Comparison of ENCODE assay signal across 1 cellular context in the genomic region with DNA sequence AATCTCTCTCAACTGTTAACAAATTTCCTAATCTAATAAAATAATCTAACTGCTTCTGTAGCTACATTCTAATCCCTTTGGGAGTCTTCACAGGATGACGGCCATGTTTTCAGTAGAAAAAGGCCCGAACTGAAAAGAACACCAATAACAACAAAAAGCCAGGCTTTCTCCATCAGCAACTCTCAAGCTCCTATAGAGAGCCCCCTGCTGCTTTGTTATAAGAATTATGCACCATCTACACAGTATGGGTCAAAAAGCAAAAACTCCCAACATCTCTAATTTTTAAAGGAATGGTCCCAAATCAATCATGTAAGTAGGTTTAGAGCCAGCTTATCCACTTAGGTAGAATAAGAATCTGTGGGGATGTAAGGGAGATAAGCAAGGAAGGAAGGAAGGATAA.
TF ChIP-seq lines count a peak whose summit lies in the region.

No MANE protein-coding gene starts in this region.

TF ChIP-seq in GM23338, 12 proteins besides CTCF, POLR2A, EP300 and RAD21 (continued from another document):
- TF ChIP-seq, protein P1, sequence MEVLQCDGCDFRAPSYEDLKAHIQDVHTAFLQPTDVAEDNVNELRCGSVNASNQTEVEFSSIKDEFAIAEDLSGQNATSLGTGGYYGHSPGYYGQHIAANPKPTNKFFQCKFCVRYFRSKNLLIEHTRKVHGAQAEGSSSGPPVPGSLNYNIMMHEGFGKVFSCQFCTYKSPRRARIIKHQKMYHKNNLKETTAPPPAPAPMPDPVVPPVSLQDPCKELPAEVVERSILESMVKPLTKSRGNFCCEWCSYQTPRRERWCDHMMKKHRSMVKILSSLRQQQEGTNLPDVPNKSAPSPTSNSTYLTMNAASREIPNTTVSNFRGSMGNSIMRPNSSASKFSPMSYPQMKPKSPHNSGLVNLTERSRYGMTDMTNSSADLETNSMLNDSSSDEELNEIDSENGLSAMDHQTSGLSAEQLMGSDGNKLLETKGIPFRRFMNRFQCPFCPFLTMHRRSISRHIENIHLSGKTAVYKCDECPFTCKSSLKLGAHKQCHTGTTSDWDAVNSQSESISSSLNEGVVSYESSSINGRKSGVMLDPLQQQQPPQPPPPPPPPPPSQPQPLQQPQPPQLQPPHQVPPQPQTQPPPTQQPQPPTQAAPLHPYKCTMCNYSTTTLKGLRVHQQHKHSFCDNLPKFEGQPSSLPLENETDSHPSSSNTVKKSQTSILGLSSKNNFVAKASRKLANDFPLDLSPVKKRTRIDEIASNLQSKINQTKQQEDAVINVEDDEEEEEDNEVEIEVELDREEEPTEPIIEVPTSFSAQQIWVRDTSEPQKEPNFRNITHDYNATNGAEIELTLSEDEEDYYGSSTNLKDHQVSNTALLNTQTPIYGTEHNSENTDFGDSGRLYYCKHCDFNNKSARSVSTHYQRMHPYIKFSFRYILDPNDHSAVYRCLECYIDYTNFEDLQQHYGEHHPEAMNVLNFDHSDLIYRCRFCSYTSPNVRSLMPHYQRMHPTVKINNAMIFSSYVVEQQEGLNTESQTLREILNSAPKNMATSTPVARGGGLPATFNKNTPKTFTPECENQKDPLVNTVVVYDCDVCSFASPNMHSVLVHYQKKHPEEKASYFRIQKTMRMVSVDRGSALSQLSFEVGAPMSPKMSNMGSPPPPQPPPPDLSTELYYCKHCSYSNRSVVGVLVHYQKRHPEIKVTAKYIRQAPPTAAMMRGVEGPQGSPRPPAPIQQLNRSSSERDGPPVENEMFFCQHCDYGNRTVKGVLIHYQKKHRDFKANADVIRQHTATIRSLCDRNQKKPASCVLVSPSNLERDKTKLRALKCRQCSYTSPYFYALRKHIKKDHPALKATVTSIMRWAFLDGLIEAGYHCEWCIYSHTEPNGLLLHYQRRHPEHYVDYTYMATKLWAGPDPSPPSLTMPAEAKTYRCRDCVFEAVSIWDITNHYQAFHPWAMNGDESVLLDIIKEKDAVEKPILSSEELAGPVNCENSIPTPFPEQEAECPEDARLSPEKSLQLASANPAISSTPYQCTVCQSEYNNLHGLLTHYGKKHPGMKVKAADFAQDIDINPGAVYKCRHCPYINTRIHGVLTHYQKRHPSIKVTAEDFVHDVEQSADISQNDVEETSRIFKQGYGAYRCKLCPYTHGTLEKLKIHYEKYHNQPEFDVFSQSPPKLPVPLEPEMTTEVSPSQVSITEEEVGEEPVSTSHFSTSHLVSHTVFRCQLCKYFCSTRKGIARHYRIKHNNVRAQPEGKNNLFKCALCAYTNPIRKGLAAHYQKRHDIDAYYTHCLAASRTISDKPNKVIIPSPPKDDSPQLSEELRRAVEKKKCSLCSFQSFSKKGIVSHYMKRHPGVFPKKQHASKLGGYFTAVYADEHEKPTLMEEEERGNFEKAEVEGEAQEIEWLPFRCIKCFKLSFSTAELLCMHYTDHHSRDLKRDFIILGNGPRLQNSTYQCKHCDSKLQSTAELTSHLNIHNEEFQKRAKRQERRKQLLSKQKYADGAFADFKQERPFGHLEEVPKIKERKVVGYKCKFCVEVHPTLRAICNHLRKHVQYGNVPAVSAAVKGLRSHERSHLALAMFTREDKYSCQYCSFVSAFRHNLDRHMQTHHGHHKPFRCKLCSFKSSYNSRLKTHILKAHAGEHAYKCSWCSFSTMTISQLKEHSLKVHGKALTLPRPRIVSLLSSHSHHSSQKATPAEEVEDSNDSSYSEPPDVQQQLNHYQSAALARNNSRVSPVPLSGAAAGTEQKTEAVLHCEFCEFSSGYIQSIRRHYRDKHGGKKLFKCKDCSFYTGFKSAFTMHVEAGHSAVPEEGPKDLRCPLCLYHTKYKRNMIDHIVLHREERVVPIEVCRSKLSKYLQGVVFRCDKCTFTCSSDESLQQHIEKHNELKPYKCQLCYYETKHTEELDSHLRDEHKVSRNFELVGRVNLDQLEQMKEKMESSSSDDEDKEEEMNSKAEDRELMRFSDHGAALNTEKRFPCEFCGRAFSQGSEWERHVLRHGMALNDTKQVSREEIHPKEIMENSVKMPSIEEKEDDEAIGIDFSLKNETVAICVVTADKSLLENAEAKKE (CRISPR knock-in tag; IDR thresholded peaks at IDR 0.05) = no peak
- TF ChIP-seq EZH2 (IDR thresholded peaks at IDR 0.05; ENCODE audit: low read depth, unreplicated experiment) (no peak), EZH2phosphoT487 (IDR thresholded peaks at IDR 0.05; ENCODE audit: unreplicated experiment) (no peak), CREB1 (CRISPR knock-in tag; IDR thresholded peaks at IDR 0.05; ENCODE audit: low read depth) (no peak), ZNF114 (CRISPR knock-in tag; IDR thresholded peaks at IDR 0.05) (no peak), JUNB (IDR thresholded peaks at IDR 0.05; ENCODE audit: unreplicated experiment) (no peak), NANOG (IDR thresholded peaks at IDR 0.05; ENCODE audit: borderline replicate concordance) (no peak)
- TF ChIP-seq, protein P2, sequence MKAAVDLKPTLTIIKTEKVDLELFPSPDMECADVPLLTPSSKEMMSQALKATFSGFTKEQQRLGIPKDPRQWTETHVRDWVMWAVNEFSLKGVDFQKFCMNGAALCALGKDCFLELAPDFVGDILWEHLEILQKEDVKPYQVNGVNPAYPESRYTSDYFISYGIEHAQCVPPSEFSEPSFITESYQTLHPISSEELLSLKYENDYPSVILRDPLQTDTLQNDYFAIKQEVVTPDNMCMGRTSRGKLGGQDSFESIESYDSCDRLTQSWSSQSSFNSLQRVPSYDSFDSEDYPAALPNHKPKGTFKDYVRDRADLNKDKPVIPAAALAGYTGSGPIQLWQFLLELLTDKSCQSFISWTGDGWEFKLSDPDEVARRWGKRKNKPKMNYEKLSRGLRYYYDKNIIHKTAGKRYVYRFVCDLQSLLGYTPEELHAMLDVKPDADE (IDR thresholded peaks at IDR 0.05) = no peak
- TF ChIP-seq, protein P3, sequence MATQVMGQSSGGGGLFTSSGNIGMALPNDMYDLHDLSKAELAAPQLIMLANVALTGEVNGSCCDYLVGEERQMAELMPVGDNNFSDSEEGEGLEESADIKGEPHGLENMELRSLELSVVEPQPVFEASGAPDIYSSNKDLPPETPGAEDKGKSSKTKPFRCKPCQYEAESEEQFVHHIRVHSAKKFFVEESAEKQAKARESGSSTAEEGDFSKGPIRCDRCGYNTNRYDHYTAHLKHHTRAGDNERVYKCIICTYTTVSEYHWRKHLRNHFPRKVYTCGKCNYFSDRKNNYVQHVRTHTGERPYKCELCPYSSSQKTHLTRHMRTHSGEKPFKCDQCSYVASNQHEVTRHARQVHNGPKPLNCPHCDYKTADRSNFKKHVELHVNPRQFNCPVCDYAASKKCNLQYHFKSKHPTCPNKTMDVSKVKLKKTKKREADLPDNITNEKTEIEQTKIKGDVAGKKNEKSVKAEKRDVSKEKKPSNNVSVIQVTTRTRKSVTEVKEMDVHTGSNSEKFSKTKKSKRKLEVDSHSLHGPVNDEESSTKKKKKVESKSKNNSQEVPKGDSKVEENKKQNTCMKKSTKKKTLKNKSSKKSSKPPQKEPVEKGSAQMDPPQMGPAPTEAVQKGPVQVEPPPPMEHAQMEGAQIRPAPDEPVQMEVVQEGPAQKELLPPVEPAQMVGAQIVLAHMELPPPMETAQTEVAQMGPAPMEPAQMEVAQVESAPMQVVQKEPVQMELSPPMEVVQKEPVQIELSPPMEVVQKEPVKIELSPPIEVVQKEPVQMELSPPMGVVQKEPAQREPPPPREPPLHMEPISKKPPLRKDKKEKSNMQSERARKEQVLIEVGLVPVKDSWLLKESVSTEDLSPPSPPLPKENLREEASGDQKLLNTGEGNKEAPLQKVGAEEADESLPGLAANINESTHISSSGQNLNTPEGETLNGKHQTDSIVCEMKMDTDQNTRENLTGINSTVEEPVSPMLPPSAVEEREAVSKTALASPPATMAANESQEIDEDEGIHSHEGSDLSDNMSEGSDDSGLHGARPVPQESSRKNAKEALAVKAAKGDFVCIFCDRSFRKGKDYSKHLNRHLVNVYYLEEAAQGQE (IDR thresholded peaks at IDR 0.05; ENCODE audit: unreplicated experiment) = no peak
TF ChIP-seq in GM23338: peak in this region for 0.
